Comparison of ENCODE assay signal across 8 cellular contexts in genomic region chr5:111512406-111513174, GRCh38. TPM values are rescaled to one million over a fixed set of nuclear protein-coding genes. Genes with fewer than 3 reads are reported as not detected.
DNase-seq lines count a peak whose midpoint lies in the region; ATAC-seq, FAIRE-seq and TF ChIP-seq lines count a peak whose summit lies in the region.

A gene with protein sequence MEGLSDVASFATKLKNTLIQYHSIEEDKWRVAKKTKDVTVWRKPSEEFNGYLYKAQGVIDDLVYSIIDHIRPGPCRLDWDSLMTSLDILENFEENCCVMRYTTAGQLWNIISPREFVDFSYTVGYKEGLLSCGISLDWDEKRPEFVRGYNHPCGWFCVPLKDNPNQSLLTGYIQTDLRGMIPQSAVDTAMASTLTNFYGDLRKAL (minus strand): TSS chr5:111512535. CDS start chr5:111507433, 5,102 bp downstream.

- no peaks in the 10 kb centered on the region for H3K27me3 ChIP-seq in colonic mucosa

- no peaks in the 10 kb centered on the region for H3K9me3 ChIP-seq in colonic mucosa

- peak; percentile 89 for ATAC-seq in HG03457 (IDR thresholded peaks at IDR 0.05; ENCODE audit: unreplicated experiment)

- H3K27ac ChIP-seq in colonic mucosa, result peak within 1 kb of the TSS; percentile 96

- intact Hi-C loops in colonic mucosa (cut with DNase I), result no loop called here

- H3K36me3 ChIP-seq in colonic mucosa, result no peaks in the 10 kb centered on the region

- peak; percentile 94 for FAIRE-seq in GM19239 (lab: Jason Lieb, UNC)

- DNase-seq in Ammon's horn (ENCODE audit: low spot score), result peak; percentile 97
- DNase-seq in GM19239 (ENCODE audit: insufficient read length, low spot score), result peak; percentile 62
- peak; percentile 71 for DNase-seq in NCI-H524 treated with DMSO at 0.1 percent for 48 hours (lab: John Stamatoyannopoulos, UW)
- peak; percentile 95 for DNase-seq in activated CD4-positive, alpha-beta T cell treated with anti-CD3 and anti-CD28 coated beads for 48 hours
- peak; percentile 96 for DNase-seq in colonic mucosa
- peak; percentile 97 for DNase-seq in kidney tubule cell (ENCODE audit: low spot score)
- peak; percentile 76 to 90 (median 84) for DNase-seq in stimulated activated CD4-positive, alpha-beta T cell treated with anti-CD3 and anti-CD28 coated beads, Interleukin-1b, Interleukin-23, amount 100 ng/mL, for 24 hours (ENCODE audit: low read depth in 4 of 4, low spot score in 1 of 4)

- no peak for TF ChIP-seq CTCF in colonic mucosa (IDR thresholded peaks at IDR 0.05)

- no peaks in the 10 kb centered on the region for H3K4me1 ChIP-seq in colonic mucosa

- peak within 1 kb of the TSS; percentile 78 for H3K4me3 ChIP-seq in colonic mucosa

- peak within 1 kb of the TSS; percentile 84 to 91 for H3K9ac ChIP-seq in colonic mucosa (ENCODE audit: low read depth in 2 of 2, low read length in 2 of 2)

RNA-seq across cellular contexts. Expression of the gene that starts here (rescaled TPM):
- total RNA-seq in colonic mucosa, result 10 to 100 TPM; 29.0 to 90.0 TPM

Comparison
In these comparisons a context has a peak if more than half of its experiments do, and no peak if none do; other contexts are left out.
1. Peak in every context shown above with its lines: DNase-seq, ATAC-seq, H3K4me3 ChIP-seq and H3K27ac ChIP-seq.